1 cellular context compared by ENCODE assay signal in genomic region chr10:46234431-46235060, GRCh38.
TF ChIP-seq lines count a peak whose summit lies in the region.

No MANE protein-coding gene starts in this region.

TF ChIP-seq in K562, 482 proteins besides CTCF, POLR2A, EP300 and RAD21:
- TF ChIP-seq ILK (tag; IDR thresholded peaks at IDR 0.05; ENCODE audit: borderline replicate concordance, low read depth), result no peak
- no peak for TF ChIP-seq ZSCAN29 (IDR thresholded peaks at IDR 0.05)
- no peak for TF ChIP-seq SMAD3 (CRISPR knock-in tag; conservative IDR thresholded peaks at IDR 0.05)
- TF ChIP-seq GABPA (tag; conservative IDR thresholded peaks at IDR 0.05; ENCODE audit: low read depth), result no peak
- TF ChIP-seq RBM25 (IDR thresholded peaks at IDR 0.05; ENCODE audit: low read depth, low read length, severe bottlenecking), result no peak
- TF ChIP-seq RBM34 (IDR thresholded peaks at IDR 0.05; ENCODE audit: borderline replicate concordance, insufficient read depth, low read length), result no peak
- TF ChIP-seq ETV5 (CRISPR knock-in tag; IDR thresholded peaks at IDR 0.05; ENCODE audit: low read depth), result no peak
- TF ChIP-seq ZNF717 (CRISPR knock-in tag; IDR thresholded peaks at IDR 0.05), result no peak
- TF ChIP-seq ZFP91 (CRISPR knock-in tag; IDR thresholded peaks at IDR 0.05), result no peak
- TF ChIP-seq ZNF57 (CRISPR knock-in tag; IDR thresholded peaks at IDR 0.05), result no peak
- no peak for TF ChIP-seq ERF (CRISPR knock-in tag; IDR thresholded peaks at IDR 0.05)
- TF ChIP-seq XRCC5 (IDR thresholded peaks at IDR 0.05; ENCODE audit: low read depth, low read length), result no peak
TF ChIP-seq in K562: peak in this region for 0.
